ENCODE assay signal across 8 cellular contexts in the genomic region with DNA sequence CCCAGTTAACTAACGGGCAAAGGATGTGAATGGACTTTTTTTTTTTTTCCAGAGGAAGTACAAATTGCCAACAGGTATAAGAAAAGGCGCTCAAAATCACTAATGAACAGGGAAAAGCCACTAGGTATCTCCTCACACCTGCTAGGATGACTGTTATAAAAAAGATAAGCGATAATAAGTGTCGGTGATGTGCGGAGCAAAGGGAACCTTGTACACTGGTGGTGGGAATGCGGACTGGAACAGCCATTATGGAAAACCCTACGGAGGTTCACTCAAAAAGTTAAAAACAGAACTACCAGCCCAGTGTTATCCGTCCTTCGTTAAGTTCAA. TPM values are rescaled to one million over a fixed set of nuclear protein-coding genes. Genes with fewer than 3 reads are reported as not detected.
DNase-seq lines count a peak whose midpoint lies in the region; ATAC-seq and TF ChIP-seq lines count a peak whose summit lies in the region.

No MANE protein-coding gene starts in this region.

- peak overlapping the region; percentile 68 for H3K27ac ChIP-seq in C4-2B
- peak overlapping the region; percentile 95 for H3K27ac ChIP-seq in RWPE2 (ENCODE audit: poor library complexity, severe bottlenecking)
- H3K27ac ChIP-seq in neutrophil: peak overlapping the region; percentile 91

- H3K4me3 ChIP-seq in RWPE2 (ENCODE audit: severe bottlenecking) (peak overlapping the region; percentile 70), fibroblast of mammary gland (ENCODE audit: control insufficient read depth, low read depth, low read length) (peak overlapping the region; percentile 39), neutrophil (ENCODE audit: low read depth in 1 of 2, low read length in 1 of 2) (peak overlapping the region; percentile 83 to 96)

- H3K9me3 ChIP-seq in RWPE2 (ENCODE audit: severe bottlenecking) (no peaks in the 10 kb centered on the region), neutrophil (no peaks in the 10 kb centered on the region)

- no peak for ATAC-seq in RWPE2 (ENCODE audit: low read depth)

- H3K27me3 ChIP-seq in RWPE2 (ENCODE audit: insufficient read depth, poor library complexity, severe bottlenecking) (no peaks in the 10 kb centered on the region), neutrophil (no peaks in the 10 kb centered on the region)

- TF ChIP-seq CTCF in C4-2B (conservative IDR thresholded peaks at IDR 0.05): no peak
- no peak for TF ChIP-seq CTCF in RWPE2 (IDR thresholded peaks at IDR 0.05; ENCODE audit: poor library complexity, severe bottlenecking)
- no peak for TF ChIP-seq CTCF in fibroblast of mammary gland (conservative IDR thresholded peaks at IDR 0.05; ENCODE audit: control insufficient read depth, insufficient read depth, low read depth, low read length)
- no peak for TF ChIP-seq CTCF in neutrophil (IDR thresholded peaks at IDR 0.05)

- DNase-seq in RWPE2 (ENCODE audit: low spot score): no peak
- peak; percentile 27 for DNase-seq in fibroblast of mammary gland (ENCODE audit: low read depth)
- no peak for DNase-seq in SK-N-DZ (ENCODE audit: low spot score)
- DNase-seq in SIG-M5 (lab: John Stamatoyannopoulos, UW): no peak
- no peak for DNase-seq in NCI-H2081 treated with DMSO at 0.1 percent for 48 hours (lab: John Stamatoyannopoulos, UW)
- DNase-seq in NCI-H1930 (lab: John Stamatoyannopoulos, UW): no peak

- H3K4me1 ChIP-seq in RWPE2 (ENCODE audit: insufficient read depth, poor library complexity, severe bottlenecking): peaks cover 16% of the 10 kb centered on the region
- H3K4me1 ChIP-seq in neutrophil (ENCODE audit: control insufficient read depth in 1 of 2, insufficient read depth in 1 of 2, low read depth in 1 of 2, low read length in 1 of 2): peaks cover 49 to 50% of the 10 kb centered on the region in 2 experiments

- H3K36me3 ChIP-seq in RWPE2 (ENCODE audit: low read depth) (peaks cover 6% of the 10 kb centered on the region; the same call in 1 of the 2 replicates), neutrophil (no peaks in the 10 kb centered on the region)

RNA-seq across cellular contexts. Expression of gene RAB32, which starts 0.8 kb away (rescaled TPM):
- polyA plus RNA-seq in SK-N-DZ (2014; cell fraction: cytosol; rRNA removed): not detected in 2 replicates
- polyA plus RNA-seq in SK-N-DZ (2014; cell fraction: nucleus; rRNA removed): not detected in 2 replicates

RNA-seq across cellular contexts. Expression of gene ADGB, which starts 55.9 kb away (rescaled TPM):
- polyA plus RNA-seq in SK-N-DZ (2014; cell fraction: cytosol; rRNA removed): not detected in 2 replicates
- polyA plus RNA-seq in SK-N-DZ (2014; cell fraction: nucleus; rRNA removed): not detected in 2 replicates

Comparison
In these comparisons a context has a peak if more than half of its experiments do, and no peak if none do; other contexts are left out.
1. H3K4me3 ChIP-seq: peak in every context shown above with its lines; median percentile 90 in neutrophil; 70 in RWPE2; 39 in fibroblast of mammary gland.